Comparison of ENCODE assay signal across 9 cellular contexts in the genomic region with DNA sequence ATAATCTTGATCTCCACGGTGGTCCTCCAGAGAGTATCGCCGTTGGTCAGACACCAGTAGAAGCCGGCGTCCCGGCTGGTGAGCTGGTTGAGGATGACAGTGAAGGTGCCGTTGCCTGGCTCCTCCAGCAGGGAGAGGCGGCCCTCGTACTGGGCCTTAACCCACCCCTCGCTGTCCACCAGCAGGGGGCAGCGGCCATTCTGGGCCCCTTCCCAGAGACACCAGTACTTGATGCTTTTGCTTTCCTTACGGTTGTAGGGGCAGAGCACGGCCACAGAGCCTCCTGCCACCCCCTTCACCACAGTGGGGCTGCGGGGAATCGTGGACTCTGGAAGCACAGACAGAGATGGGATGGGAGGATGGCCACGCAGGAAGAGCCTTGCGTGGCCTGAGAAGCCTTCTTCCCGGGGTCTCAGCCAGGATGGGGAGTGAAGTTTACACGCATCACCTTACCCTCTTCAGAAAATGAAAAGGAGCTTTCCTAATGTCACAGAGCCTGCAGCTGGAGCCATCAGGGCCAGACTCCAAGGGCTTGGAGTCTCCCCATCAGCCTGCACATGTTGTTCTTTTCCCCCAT. TPM values are rescaled to one million over a fixed set of nuclear protein-coding genes. Genes with fewer than 3 reads are reported as not detected.
A peak's percentile ranks its signal among the peaks of the same experiment; 100 is the strongest.
DNase-seq lines count a peak whose midpoint lies in the region; ATAC-seq, FAIRE-seq and TF ChIP-seq lines count a peak whose summit lies in the region.
"Had no signal": no experiment of that assay in that cellular context is flagged by ENCODE, and none has a peak within 500 bp of the region (broad histone marks: within the 10 kb centered on the region; RNA-seq: fewer than 3 reads in every experiment).

No MANE protein-coding gene starts in this region.

- DNase-seq in NCI-H1092 treated with DMSO at 0.1 percent for 48 hours (lab: John Stamatoyannopoulos, UW) (peak; percentile 13), NCI-H1092 (lab: John Stamatoyannopoulos, UW) (no peak), NOMO-1 treated with DMSO at 0.1 percent for 48 hours (lab: John Stamatoyannopoulos, UW; ENCODE audit: unreplicated experiment) (peak; percentile 52), adrenal gland (peak in 2 of 7 donors; percentile 33 to 42), left lung (peak in 1 of 2 donors; percentile 88), urothelium cell line (ENCODE audit: low spot score) (peak; percentile 21)

- TF ChIP-seq CTCF in adrenal gland (IDR thresholded peaks at IDR 0.05) (peak in 5 of 6 experiments; percentile 22 to 54 (median 40)), left lung (IDR thresholded peaks at IDR 0.05) (peak; percentile 38 to 62)

- WGBS in adrenal gland, 4 donors = 75 to 83% (median 80%) methylated on average over 12 to 19 of the region's 19 CpGs

- peak; percentile 82 for ATAC-seq in left lung
- ATAC-seq in GM18909 (IDR thresholded peaks at IDR 0.05; ENCODE audit: poor library complexity, unreplicated experiment) = no peak
- no peak for ATAC-seq in GM21390 (IDR thresholded peaks at IDR 0.05; ENCODE audit: unreplicated experiment)

- intact Hi-C loops in adrenal gland (cut with DNase I) = no loop called here
- intact Hi-C loops in left lung (cut with DNase I) = no loop called here

- H3K4me1 ChIP-seq in adrenal gland (replicated peaks in 1 of 2) = no peaks in the 10 kb centered on the region
- no peaks in the 10 kb centered on the region for H3K4me1 ChIP-seq in left lung

- H3K9me3 ChIP-seq in adrenal gland (replicated peaks in 1 of 3) (no peaks in the 10 kb centered on the region), left lung (no peaks in the 10 kb centered on the region)
- H3K9me3 ChIP-seq: BLaER1 had no signal

- H3K27ac ChIP-seq in adrenal gland (no peak overlapping the region), left lung (no peak overlapping the region)
- H3K27ac ChIP-seq: BLaER1 had no signal

- no peak for TF ChIP-seq POLR2A in adrenal gland (IDR thresholded peaks at IDR 0.05)

- no peak overlapping the region for H3K4me3 ChIP-seq in adrenal gland
- H3K4me3 ChIP-seq in left lung = no peak overlapping the region
- H3K4me3 ChIP-seq: BLaER1 had no signal

- no peaks in the 10 kb centered on the region for H3K36me3 ChIP-seq in adrenal gland (replicated peaks in 1 of 2)
- H3K36me3 ChIP-seq in left lung = no peaks in the 10 kb centered on the region
- H3K36me3 ChIP-seq: BLaER1 had no signal

- H3K27me3 ChIP-seq in adrenal gland (no peaks in the 10 kb centered on the region), left lung (peaks cover 0 to 3% of the 10 kb centered on the region in 2 donors)
- H3K27me3 ChIP-seq: BLaER1 had no signal

- no peak for FAIRE-seq in urothelium cell line (lab: Jason Lieb, UNC)

RNA-seq across cellular contexts. Expression of a gene that starts 10.7 kb away (rescaled TPM):
- 1 to 10 TPM in 3 of 8 donors, under 1 TPM in 3, not detected in 2; under 0.01 to 3.4 (median 1.1) TPM for total RNA-seq in adrenal gland
- under 1 TPM; 0.04 to 0.88 (median 0.10) TPM for polyA plus RNA-seq in adrenal gland
- 100 to 1,000 TPM; 128 to 587 TPM for total RNA-seq in left lung

RNA-seq across cellular contexts. Expression of a gene that starts 13.8 kb away (rescaled TPM):
- total RNA-seq in adrenal gland = 1 to 10 TPM in 5 of 8 donors, under 1 TPM in 2, not detected in 1; 0.43 to 3.0 (median 1.6) TPM
- polyA plus RNA-seq in adrenal gland = 1 to 10 TPM in 2 of 3 donors, under 1 TPM in 1; 0.27 to 1.5 (median 1.2) TPM
- 1 to 10 TPM; 2.7 to 6.7 TPM for total RNA-seq in left lung

RNA-seq across cellular contexts. Expression of a gene that starts 34.7 kb away (rescaled TPM):
- not detected for total RNA-seq in adrenal gland
- not detected for polyA plus RNA-seq in adrenal gland
- total RNA-seq in left lung = not detected

RNA-seq across cellular contexts. Expression of a gene that starts 38.3 kb away (rescaled TPM):
- not detected for total RNA-seq in adrenal gland
- polyA plus RNA-seq in adrenal gland = not detected
- under 1 TPM in 1 of 2 donors, not detected in 1; 0.34 TPM for total RNA-seq in left lung

Comparison
In these comparisons a context has a peak if more than half of its experiments do, and no peak if none do; other contexts are left out.
1. RNA of a gene that starts 10.7 kb away (total RNA-seq): 128 to 587 TPM in left lung; under 0.01 to 3.4 TPM in adrenal gland; every median in the first group is over 10 times any median in the second.